ENCODE assay signal across 17 cellular contexts in the genomic region with DNA sequence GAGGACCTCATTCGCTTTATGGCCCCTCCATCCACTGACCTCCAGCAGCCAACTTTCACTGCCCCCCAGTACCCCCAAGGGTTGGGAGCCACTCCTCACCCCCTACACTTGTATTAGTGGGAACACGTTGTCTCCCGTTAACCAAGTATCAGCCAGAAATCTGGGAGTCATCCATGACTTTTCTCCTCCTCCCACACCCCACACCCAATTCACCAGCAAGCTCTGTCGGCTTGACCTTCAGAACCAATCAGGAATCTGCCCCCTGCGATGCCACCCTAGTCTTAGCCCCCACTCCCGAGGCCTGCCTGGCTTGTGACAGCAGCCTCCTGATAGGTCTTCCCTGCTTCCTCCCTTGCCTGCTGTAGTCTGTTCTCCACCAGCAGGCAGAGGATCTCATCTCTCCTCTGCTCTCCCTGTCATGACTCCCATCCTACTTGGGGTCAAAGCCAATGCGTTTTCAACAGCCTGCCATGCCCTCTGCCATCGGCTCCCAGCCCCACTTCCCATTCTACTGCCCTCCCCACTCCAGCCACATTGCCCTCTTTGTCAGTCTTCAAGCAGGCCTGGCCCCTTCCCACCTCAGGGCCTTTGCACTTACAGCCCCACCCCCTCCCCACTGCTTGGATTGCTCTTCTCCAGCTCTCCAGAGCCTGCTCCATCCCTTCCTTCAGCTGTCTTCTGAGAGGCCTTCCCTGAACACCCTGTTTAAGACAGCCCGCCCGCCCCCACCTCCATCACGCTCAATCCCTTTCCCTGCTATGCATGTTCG. TPM values are rescaled to one million over a fixed set of nuclear protein-coding genes. Genes with fewer than 3 reads are reported as not detected.
DNase-seq lines count a peak whose midpoint lies in the region; ATAC-seq and TF ChIP-seq lines count a peak whose summit lies in the region.
"Had no signal": no experiment of that assay in that cellular context is flagged by ENCODE, and none has a peak within 500 bp of the region (broad histone marks: within the 10 kb centered on the region; RNA-seq: fewer than 3 reads in every experiment).

No MANE protein-coding gene starts in this region.

- peak overlapping the region in 1 of 5 experiments; percentile 35 for H3K4me3 Mint-ChIP-seq in brain
- H3K4me3 Mint-ChIP-seq in naive B cell: peak overlapping the region in 2 of 8 donors; percentile 6 to 76
- H3K4me3 Mint-ChIP-seq: CD4-positive, CD25-positive, alpha-beta regulatory T cell; H9 had no signal

- peak overlapping the region; percentile 3 to 48 for H3K27ac Mint-ChIP-seq in activated naive CD4-positive, alpha-beta T cell treated with anti-CD3 and anti-CD28 coated beads, Interleukin-2, amount 50 U/mL, for 72 hours
- H3K27ac Mint-ChIP-seq in brain: peak overlapping the region in 4 of 5 experiments; percentile 48 to 79 (median 67)
- peak overlapping the region in 5 of 6 donors; percentile 14 to 97 (median 66) for H3K27ac Mint-ChIP-seq in naive B cell
- H3K27ac Mint-ChIP-seq: H9 had no signal

- no peaks in the 10 kb centered on the region for H3K9me3 Mint-ChIP-seq in activated naive CD4-positive, alpha-beta T cell treated with anti-CD3 and anti-CD28 coated beads, Interleukin-2, amount 50 U/mL, for 72 hours
- H3K9me3 Mint-ChIP-seq in brain: peaks cover 0 to 3% (median 0%) of the 10 kb centered on the region in 5 experiments
- no peaks in the 10 kb centered on the region for H3K9me3 Mint-ChIP-seq in naive B cell
- H3K9me3 Mint-ChIP-seq: CD4-positive, CD25-positive, alpha-beta regulatory T cell; H9 had no signal

- ATAC-seq in activated naive CD4-positive, alpha-beta T cell treated with anti-CD3 and anti-CD28 coated beads, Interleukin-2, amount 50 U/mL, for 72 hours: no peak
- no peak for ATAC-seq in naive B cell (ENCODE audit: low read depth in 2 of 2)
- ATAC-seq: GM12878 had no signal

- H3K4me1 Mint-ChIP-seq in brain: peaks cover 75% of the 10 kb centered on the region
- peaks cover 33 to 41% (median 34%) of the 10 kb centered on the region in 3 donors for H3K4me1 Mint-ChIP-seq in naive B cell
- H3K4me1 Mint-ChIP-seq: CD4-positive, CD25-positive, alpha-beta regulatory T cell had no signal

- H3K27ac ChIP-seq in substantia nigra (ENCODE audit: low read depth, low read length, poor library complexity, severe bottlenecking): peak overlapping the region; percentile 90
- H3K27ac ChIP-seq: 22Rv1; BLaER1 treated with 17β-estradiol and CSF1 and Interleukin-3, amounts not matched to agents 10 nM and 100 nM had no signal

- DNase-seq in activated naive CD4-positive, alpha-beta T cell treated with anti-CD3 and anti-CD28 coated beads, Interleukin-2, amount 50 U/mL, for 72 hours (ENCODE audit: low spot score in 2 of 2): no peak
- no peak for DNase-seq in activated naive CD4-positive, alpha-beta T cell treated with anti-CD3 and anti-CD28 coated beads, Interleukin-2, amount 50 U/mL, for 16 hours
- DNase-seq in naive B cell: no peak
- no peak for DNase-seq in substantia nigra (lab: John Stamatoyannopoulos, UW)
- no peak for DNase-seq in cortex of kidney (lab: John Stamatoyannopoulos, UW)
- DNase-seq in DMS 273 treated with DMSO at 0.1 percent for 48 hours (lab: John Stamatoyannopoulos, UW): no peak
- DNase-seq in iPS-NIHi7 (ENCODE audit: extremely low spot score): no peak
- DNase-seq: AML-193; Calu3; CD4-positive, CD25-positive, alpha-beta regulatory T cell; DMS79; GOT3; H9 had no signal

- no peak for TF ChIP-seq CTCF in brain (conservative IDR thresholded peaks at IDR 0.05)

- no peaks in the 10 kb centered on the region for H3K36me3 Mint-ChIP-seq in activated naive CD4-positive, alpha-beta T cell treated with anti-CD3 and anti-CD28 coated beads, Interleukin-2, amount 50 U/mL, for 72 hours
- no peaks in the 10 kb centered on the region for H3K36me3 Mint-ChIP-seq in brain
- H3K36me3 Mint-ChIP-seq in naive B cell: no peaks in the 10 kb centered on the region
- H3K36me3 Mint-ChIP-seq: CD4-positive, CD25-positive, alpha-beta regulatory T cell had no signal

- peaks cover 5% of the 10 kb centered on the region for H3K27me3 Mint-ChIP-seq in brain
- H3K27me3 Mint-ChIP-seq in naive B cell: no peaks in the 10 kb centered on the region
- H3K27me3 Mint-ChIP-seq: CD4-positive, CD25-positive, alpha-beta regulatory T cell had no signal

RNA-seq across cellular contexts. Expression of gene MDGA1, which starts 19.4 kb away (rescaled TPM):
- under 1 TPM; 0.39 to 0.71 TPM for total RNA-seq in activated naive CD4-positive, alpha-beta T cell treated with anti-CD3 and anti-CD28 coated beads, Interleukin-2, amount 50 U/mL, for 72 hours
- polyA plus RNA-seq in brain (ENCODE audit: insufficient read depth, low read depth, low replicate concordance) (42.2 TPM), naive B cell (ENCODE audit: low read depth in 6 of 6) (1 to 10 TPM in 3 of 6 donors, under 1 TPM in 3; 0.15 to 1.9 (median 1.1) TPM)

Comparison
In these comparisons a context has a peak if more than half of its experiments do, and no peak if none do; other contexts are left out.
1. RNA of gene MDGA1, which starts 19.4 kb away (polyA plus RNA-seq): 42.2 TPM in brain (single experiment); 0.15 to 1.9 TPM in naive B cell; every median in the first group is over 10 times any median in the second.
2. Peak in every context shown above with its lines, with median percentiles within 50 percentile points of each other: H3K27ac Mint-ChIP-seq.